In genomic region chr9:122835313-122835731, GRCh38 we compare ENCODE assay signal across 8 cellular contexts. TPM values are rescaled to one million over a fixed set of nuclear protein-coding genes. Genes with fewer than 3 reads are reported as not detected.
DNase-seq lines count a peak whose midpoint lies in the region; ATAC-seq and TF ChIP-seq lines count a peak whose summit lies in the region.

No MANE protein-coding gene starts in this region.

- H3K9me3 ChIP-seq in A673 (ENCODE audit: low read depth, low read length, poor library complexity, severe bottlenecking) (no peaks in the 10 kb centered on the region), sigmoid colon (no peaks in the 10 kb centered on the region)
- no peaks in the 10 kb centered on the region for H3K9me3 ChIP-seq in effector memory CD4-positive, alpha-beta T cell (ENCODE audit: control insufficient read depth, low read length)

- intact Hi-C loops in A673 (cut with micrococcal nuclease; ENCODE audit: unreplicated experiment), result loop anchor here (5.0 kb wide), 1 partner anchor 157 kb away; no protein-coding TSS in a partner anchor
- intact Hi-C loops in sigmoid colon (cut with DNase I), result no loop called here

- peaks cover 15% of the 10 kb centered on the region for H3K4me1 Mint-ChIP-seq in T-helper 1 cell treated with Interleukin-12 subunit alpha and Interleukin-12 subunit beta and Interleukin-4 antibody, amounts not matched to agents 30 μg/mL and 1 μg/mL, for 36 hours (ENCODE audit: low read depth)

- H3K27me3 ChIP-seq in A673 (replicated peaks; ENCODE audit: insufficient read depth, low read depth, low read length, poor library complexity), result no peaks in the 10 kb centered on the region
- H3K27me3 ChIP-seq in effector memory CD4-positive, alpha-beta T cell (replicated peaks; ENCODE audit: control insufficient read depth, insufficient read depth, low read length, poor library complexity, severe bottlenecking), result no peaks in the 10 kb centered on the region
- no peaks in the 10 kb centered on the region for H3K27me3 ChIP-seq in sigmoid colon

- peak overlapping the region; percentile 69 for H3K27ac ChIP-seq in A673 (ENCODE audit: low read depth, low read length, poor library complexity, severe bottlenecking)
- no peak overlapping the region for H3K27ac ChIP-seq in effector memory CD4-positive, alpha-beta T cell (ENCODE audit: insufficient read depth, low read length, poor library complexity, severe bottlenecking)
- H3K27ac ChIP-seq in sigmoid colon, result no peak overlapping the region

- CTCF ChIA-PET in A673 (lab: Charles Lee), result no interaction called here

- POLR2A ChIA-PET in A673 (lab: Charles Lee; ENCODE audit: low non-redundant PET), result no interaction called here

- H3K4me3 ChIP-seq in A673 (ENCODE audit: low read depth, low read length, poor library complexity, severe bottlenecking) (peak overlapping the region; percentile 10), sigmoid colon (no peak overlapping the region)
- peak overlapping the region; percentile 26 for H3K4me3 ChIP-seq in effector memory CD4-positive, alpha-beta T cell (ENCODE audit: insufficient read depth, low read depth, low read length, poor library complexity, severe bottlenecking)

- H3K36me3 ChIP-seq in A673 (ENCODE audit: insufficient read depth, low read length, poor library complexity, severe bottlenecking), result no peaks in the 10 kb centered on the region
- H3K36me3 ChIP-seq in effector memory CD4-positive, alpha-beta T cell (ENCODE audit: control insufficient read depth, insufficient read depth, low read length), result no peaks in the 10 kb centered on the region
- H3K36me3 ChIP-seq in sigmoid colon, result no peaks in the 10 kb centered on the region

- 39 to 72% methylated on average over 4 of the region's 4 CpGs for WGBS in sigmoid colon, 2 donors

- no peaks in the 10 kb centered on the region for H3K9me3 Mint-ChIP-seq in T-helper 1 cell treated with Interleukin-12 subunit alpha and Interleukin-12 subunit beta and Interleukin-4 antibody, amounts not matched to agents 30 μg/mL and 1 μg/mL, for 36 hours

- peak overlapping the region; percentile 46 for H3K4me3 Mint-ChIP-seq in T-helper 1 cell treated with Interleukin-12 subunit alpha and Interleukin-12 subunit beta and Interleukin-4 antibody, amounts not matched to agents 30 μg/mL and 1 μg/mL, for 36 hours

- H3K4me1 ChIP-seq in A673 (ENCODE audit: insufficient read depth, low read length, poor library complexity, severe bottlenecking) (peaks cover 9% of the 10 kb centered on the region), sigmoid colon (no peaks in the 10 kb centered on the region)
- peaks cover 10% of the 10 kb centered on the region for H3K4me1 ChIP-seq in effector memory CD4-positive, alpha-beta T cell (ENCODE audit: control insufficient read depth, insufficient read depth, low read length, poor library complexity, severe bottlenecking)

- ATAC-seq in GM21528 (IDR thresholded peaks at IDR 0.05; ENCODE audit: low FRiP score, unreplicated experiment), result no peak

- no peak for TF ChIP-seq POLR2A in sigmoid colon (IDR thresholded peaks at IDR 0.05)

- BruUV-seq in A673 (replicated peaks; lab: Mats Ljungman, UMichigan), result no TSS peak

- H3K27me3 Mint-ChIP-seq in T-helper 1 cell treated with Interleukin-12 subunit alpha and Interleukin-12 subunit beta and Interleukin-4 antibody, amounts not matched to agents 30 μg/mL and 1 μg/mL, for 36 hours (ENCODE audit: low read depth), result no peaks in the 10 kb centered on the region

- DNase-seq in A673 (ENCODE audit: low spot score) (peak; percentile 60), sigmoid colon (no peak), NCI-H2107 (lab: John Stamatoyannopoulos, UW) (no peak), HT-29 (ENCODE audit: low spot score) (no peak)
- no peak for DNase-seq in effector memory CD4-positive, alpha-beta T cell

- no peak for TF ChIP-seq EP300 in sigmoid colon (IDR thresholded peaks at IDR 0.05)

- peak overlapping the region; percentile 56 for H3K27ac Mint-ChIP-seq in T-helper 1 cell treated with Interleukin-12 subunit alpha and Interleukin-12 subunit beta and Interleukin-4 antibody, amounts not matched to agents 30 μg/mL and 1 μg/mL, for 36 hours

- H3K36me3 Mint-ChIP-seq in T-helper 1 cell treated with Interleukin-12 subunit alpha and Interleukin-12 subunit beta and Interleukin-4 antibody, amounts not matched to agents 30 μg/mL and 1 μg/mL, for 36 hours (ENCODE audit: low read depth), result no peaks in the 10 kb centered on the region

- TF ChIP-seq CTCF in A673 (conservative IDR thresholded peaks at IDR 0.05; ENCODE audit: low read depth, low read length) (peak; percentile 51), GM12873 (IDR thresholded peaks at IDR 0.05; ENCODE audit: insufficient read depth, low read depth, low read length, missing control alignments) (peak; percentile 38), sigmoid colon (IDR thresholded peaks at IDR 0.05) (no peak)

RNA-seq across cellular contexts. Expression of gene PDCL, which starts 6.9 kb away (rescaled TPM):
- 32.8 and 35.5 TPM in 2 replicates for total RNA-seq in A673 (2021)
- total RNA-seq in sigmoid colon, result 10 to 100 TPM; 16.7 to 26.0 (median 21.4) TPM
- 10 to 100 TPM in 2 of 3 donors, 1 to 10 TPM in 1; 9.3 to 13.8 (median 11.8) TPM for polyA plus RNA-seq in sigmoid colon
- 10.5 and 15.5 TPM in 2 replicates for total RNA-seq in HT-29 (2014; rRNA removed; shearing (Covaris generic))

RNA-seq across cellular contexts. Expression of gene OR1K1, which starts 35.4 kb away (rescaled TPM):
- total RNA-seq in A673 (2021) (not detected in 2 replicates), sigmoid colon (not detected)
- polyA plus RNA-seq in sigmoid colon, result not detected
- not detected in 2 replicates for total RNA-seq in HT-29 (2014; rRNA removed; shearing (Covaris generic))

RNA-seq across cellular contexts. Expression of gene OR5C1, which starts 46.6 kb away (rescaled TPM):
- total RNA-seq in A673 (2021) (not detected in 2 replicates), sigmoid colon (not detected)
- not detected for polyA plus RNA-seq in sigmoid colon
- total RNA-seq in HT-29 (2014; rRNA removed; shearing (Covaris generic)), result not detected in 2 replicates

Comparison
In these comparisons a context has a peak if more than half of its experiments do, and no peak if none do; other contexts are left out.
1. H3K4me3 ChIP-seq: peak in A673 (single experiment) and effector memory CD4-positive, alpha-beta T cell (single experiment); none in sigmoid colon (0 of 4).
2. CTCF ChIP-seq: peak in A673 (single experiment) and GM12873 (single experiment); none in sigmoid colon (0 of 4).